ENCODE assay signal across 12 cellular contexts in genomic region chr2:190551928-190552327, GRCh38. TPM values are rescaled to one million over a fixed set of nuclear protein-coding genes. Genes with fewer than 3 reads are reported as not detected.
DNase-seq lines count a peak whose midpoint lies in the region; ATAC-seq, FAIRE-seq and TF ChIP-seq lines count a peak whose summit lies in the region.
"Had no signal": no experiment of that assay in that cellular context is flagged by ENCODE, and none has a peak within 500 bp of the region (broad histone marks: within the 10 kb centered on the region; RNA-seq: fewer than 3 reads in every experiment).

No MANE protein-coding gene starts in this region.

- H3K36me3 Mint-ChIP-seq in activated CD8-positive, alpha-beta T cell treated with anti-CD3 and anti-CD28 coated beads for 36 hours (ENCODE audit: low read depth): peaks cover 3% of the 10 kb centered on the region
- H3K36me3 Mint-ChIP-seq in activated CD8-positive, alpha-beta T cell treated with anti-CD3 and anti-CD28 coated beads, Interleukin-2, amount 10 ng/mL, durations not matched to agents 7 days and 5 days (ENCODE audit: low read depth): no peaks in the 10 kb centered on the region
- H3K36me3 Mint-ChIP-seq in naive thymus-derived CD4-positive, alpha-beta T cell: peaks cover 0 to 11% (median 5%) of the 10 kb centered on the region in 5 donors

- CTCF ChIA-PET in activated CD8-positive, alpha-beta T cell treated with anti-CD3 and anti-CD28 coated beads for 36 hours (lab: Charles Lee): interaction anchor here (0.9 kb wide), 1 partner anchor 264 kb away, joined by 3 read pairs; no protein-coding TSS in a partner anchor
- CTCF ChIA-PET in activated CD8-positive, alpha-beta T cell treated with anti-CD3 and anti-CD28 coated beads, Interleukin-2, amount 10 ng/mL, durations not matched to agents 7 days and 5 days (lab: Charles Lee): interaction anchor here (0.8 to 2.2 kb wide), 2 partner anchors 10 to 12 kb away, joined by 3 to 7 read pairs; no protein-coding TSS in a partner anchor
- CTCF ChIA-PET in naive thymus-derived CD4-positive, alpha-beta T cell (lab: Charles Lee): interaction anchor here (0.6 kb wide), 1 partner anchor 462 kb away, joined by 4 read pairs; no protein-coding TSS in a partner anchor

- no peaks in the 10 kb centered on the region for H3K9me3 ChIP-seq in naive thymus-derived CD4-positive, alpha-beta T cell (ENCODE audit: control insufficient read depth in 2 of 3, low read length in 3 of 3)
- H3K9me3 ChIP-seq: transverse colon had no signal

- peaks cover 13% of the 10 kb centered on the region for H3K4me1 Mint-ChIP-seq in activated CD8-positive, alpha-beta T cell treated with anti-CD3 and anti-CD28 coated beads for 36 hours (ENCODE audit: low read depth)
- peaks cover 9% of the 10 kb centered on the region for H3K4me1 Mint-ChIP-seq in activated CD8-positive, alpha-beta T cell treated with anti-CD3 and anti-CD28 coated beads, Interleukin-2, amount 10 ng/mL, durations not matched to agents 7 days and 5 days (ENCODE audit: low read depth)
- peaks cover 9 to 11% (median 10%) of the 10 kb centered on the region in 7 donors for H3K4me1 Mint-ChIP-seq in naive thymus-derived CD4-positive, alpha-beta T cell

- POLR2A ChIA-PET in activated CD8-positive, alpha-beta T cell treated with anti-CD3 and anti-CD28 coated beads for 36 hours (lab: Charles Lee): no interaction called here
- POLR2A ChIA-PET in activated CD8-positive, alpha-beta T cell treated with anti-CD3 and anti-CD28 coated beads, Interleukin-2, amount 10 ng/mL, durations not matched to agents 7 days and 5 days (lab: Charles Lee): no interaction called here
- POLR2A ChIA-PET in naive thymus-derived CD4-positive, alpha-beta T cell (lab: Charles Lee): interaction anchor here (0.7 kb wide), 1 partner anchor 17 kb away, joined by 3 read pairs; no protein-coding TSS in a partner anchor

- no peaks in the 10 kb centered on the region for H3K36me3 ChIP-seq in naive thymus-derived CD4-positive, alpha-beta T cell (ENCODE audit: control insufficient read depth in 2 of 3, insufficient read depth in 3 of 3, low read length in 3 of 3)
- H3K36me3 ChIP-seq: transverse colon had no signal

- peak; percentile 79 for ATAC-seq in activated CD8-positive, alpha-beta T cell treated with anti-CD3 and anti-CD28 coated beads for 36 hours
- no peak for ATAC-seq in activated CD8-positive, alpha-beta T cell treated with anti-CD3 and anti-CD28 coated beads, Interleukin-2, amount 10 ng/mL, durations not matched to agents 7 days and 5 days
- ATAC-seq in HG02938 (IDR thresholded peaks at IDR 0.05; ENCODE audit: unreplicated experiment): peak; percentile 76
- ATAC-seq in naive thymus-derived CD4-positive, alpha-beta T cell: peak; percentile 93
- no peak for ATAC-seq in HG02759 (IDR thresholded peaks at IDR 0.05; ENCODE audit: unreplicated experiment)

- peak; percentile 14 for DNase-seq in activated CD8-positive, alpha-beta T cell treated with anti-CD3 and anti-CD28 coated beads for 36 hours
- DNase-seq in activated CD8-positive, alpha-beta T cell treated with anti-CD3 and anti-CD28 coated beads, Interleukin-2, amount 10 ng/mL, durations not matched to agents 7 days and 5 days: no peak
- DNase-seq in SKM-1 treated with dmso at 0.1 percent for 144 hours (lab: John Stamatoyannopoulos, UW; ENCODE audit: unreplicated experiment) (peak; percentile 87), NCI-H2171 (lab: John Stamatoyannopoulos, UW) (no peak), GM12891 (ENCODE audit: insufficient read length, low spot score) (no peak)
- DNase-seq in naive thymus-derived CD4-positive, alpha-beta T cell: peak in 2 of 9 donors; percentile 19 to 37
- DNase-seq: activated CD4-positive, CD25-positive, alpha-beta regulatory T cell; NCI-H187; RPMI8226; transverse colon had no signal

- H3K4me3 Mint-ChIP-seq in activated CD8-positive, alpha-beta T cell treated with anti-CD3 and anti-CD28 coated beads for 36 hours: no peak overlapping the region
- H3K4me3 Mint-ChIP-seq in activated CD8-positive, alpha-beta T cell treated with anti-CD3 and anti-CD28 coated beads, Interleukin-2, amount 10 ng/mL, durations not matched to agents 7 days and 5 days: no peak overlapping the region
- peak overlapping the region in 7 of 10 donors; percentile 5 to 73 (median 21) for H3K4me3 Mint-ChIP-seq in naive thymus-derived CD4-positive, alpha-beta T cell

- H3K27me3 ChIP-seq in naive thymus-derived CD4-positive, alpha-beta T cell (ENCODE audit: control insufficient read depth in 2 of 2, insufficient read depth in 2 of 2, low read length in 2 of 2): no peaks in the 10 kb centered on the region
- H3K27me3 ChIP-seq: transverse colon had no signal

- no peak overlapping the region for H3K27ac Mint-ChIP-seq in activated CD8-positive, alpha-beta T cell treated with anti-CD3 and anti-CD28 coated beads for 36 hours
- no peak overlapping the region for H3K27ac Mint-ChIP-seq in activated CD8-positive, alpha-beta T cell treated with anti-CD3 and anti-CD28 coated beads, Interleukin-2, amount 10 ng/mL, durations not matched to agents 7 days and 5 days
- peak overlapping the region in 6 of 9 donors; percentile 38 to 90 (median 61) for H3K27ac Mint-ChIP-seq in naive thymus-derived CD4-positive, alpha-beta T cell

- intact Hi-C loops in activated CD8-positive, alpha-beta T cell treated with anti-CD3 and anti-CD28 coated beads for 36 hours (cut with micrococcal nuclease): no loop called here
- intact Hi-C loops in naive thymus-derived CD4-positive, alpha-beta T cell (cut with micrococcal nuclease): loop anchor here in 1 of 2 donors (5.0 kb wide), 1 partner anchor 465 kb away; no protein-coding TSS in a partner anchor

- H3K4me3 ChIP-seq in naive thymus-derived CD4-positive, alpha-beta T cell (ENCODE audit: low read length): no peak overlapping the region
- H3K4me3 ChIP-seq: transverse colon had no signal

- H3K27me3 Mint-ChIP-seq in activated CD8-positive, alpha-beta T cell treated with anti-CD3 and anti-CD28 coated beads for 36 hours: no peaks in the 10 kb centered on the region
- H3K27me3 Mint-ChIP-seq in activated CD8-positive, alpha-beta T cell treated with anti-CD3 and anti-CD28 coated beads, Interleukin-2, amount 10 ng/mL, durations not matched to agents 7 days and 5 days (ENCODE audit: low read depth): no peaks in the 10 kb centered on the region
- H3K27me3 Mint-ChIP-seq in naive thymus-derived CD4-positive, alpha-beta T cell: no peaks in the 10 kb centered on the region

- no peak for TF ChIP-seq POLR2A in GM12891 (IDR thresholded peaks at IDR 0.05; ENCODE audit: low read depth, low read length)

- FAIRE-seq in GM12891 (lab: Jason Lieb, UNC): no peak

- TF ChIP-seq CTCF in activated CD8-positive, alpha-beta T cell treated with anti-CD3 and anti-CD28 coated beads for 36 hours (IDR thresholded peaks at IDR 0.05): no peak

- no peaks in the 10 kb centered on the region for H3K9me3 Mint-ChIP-seq in activated CD8-positive, alpha-beta T cell treated with anti-CD3 and anti-CD28 coated beads for 36 hours
- peaks cover 4% of the 10 kb centered on the region for H3K9me3 Mint-ChIP-seq in activated CD8-positive, alpha-beta T cell treated with anti-CD3 and anti-CD28 coated beads, Interleukin-2, amount 10 ng/mL, durations not matched to agents 7 days and 5 days (ENCODE audit: insufficient read depth)
- peaks cover 0 to 7% (median 5%) of the 10 kb centered on the region in 11 donors for H3K9me3 Mint-ChIP-seq in naive thymus-derived CD4-positive, alpha-beta T cell

- H3K27ac ChIP-seq in naive thymus-derived CD4-positive, alpha-beta T cell (ENCODE audit: low read depth, low read length): no peak overlapping the region
- H3K27ac ChIP-seq: transverse colon had no signal

- H3K4me1 ChIP-seq in naive thymus-derived CD4-positive, alpha-beta T cell (ENCODE audit: control insufficient read depth in 2 of 2, insufficient read depth in 2 of 2, low read length in 2 of 2): no peaks in the 10 kb centered on the region

TF ChIP-seq in GM12891, 5 proteins besides CTCF, POLR2A, EP300 and RAD21:
- no peak for TF ChIP-seq POLR2AphosphoS5 (IDR thresholded peaks at IDR 0.05; ENCODE audit: low read depth, low read length)
TF ChIP-seq in GM12891: peak in this region for 0.

RNA-seq across cellular contexts. Expression of gene NEMP2, which starts 17.4 kb away (rescaled TPM):
- 10 to 100 TPM; 17.2 to 19.5 TPM for total RNA-seq in activated CD8-positive, alpha-beta T cell treated with anti-CD3 and anti-CD28 coated beads for 36 hours
- total RNA-seq in activated CD8-positive, alpha-beta T cell treated with anti-CD3 and anti-CD28 coated beads, Interleukin-2, amount 10 ng/mL, durations not matched to agents 7 days and 5 days: 10 to 100 TPM; 18.4 to 23.2 TPM
- 10 to 100 TPM; 11.1 to 30.8 (median 18.4) TPM for total RNA-seq in naive thymus-derived CD4-positive, alpha-beta T cell
- 10 to 100 TPM; 10.0 to 13.4 TPM for polyA plus RNA-seq in naive thymus-derived CD4-positive, alpha-beta T cell
- 4.1 TPM for polyA plus RNA-seq in GM12891 (2012; ENCODE audit: low read depth, missing spikeins)

Comparison
In these comparisons a context has a peak if more than half of its experiments do, and no peak if none do; other contexts are left out.
1. ATAC-seq: peak in activated CD8-positive, alpha-beta T cell treated with anti-CD3 and anti-CD28 coated beads for 36 hours (single experiment), HG02938 (single experiment) and naive thymus-derived CD4-positive, alpha-beta T cell (single experiment); none in activated CD8-positive, alpha-beta T cell treated with anti-CD3 and anti-CD28 coated beads, Interleukin-2, amount 10 ng/mL, durations not matched to agents 7 days and 5 days (single experiment) and HG02759 (single experiment).
2. DNase-seq: peak in activated CD8-positive, alpha-beta T cell treated with anti-CD3 and anti-CD28 coated beads for 36 hours (single experiment) and SKM-1 treated with dmso at 0.1 percent for 144 hours (single experiment); none in activated CD8-positive, alpha-beta T cell treated with anti-CD3 and anti-CD28 coated beads, Interleukin-2, amount 10 ng/mL, durations not matched to agents 7 days and 5 days (single experiment), NCI-H2171 (single experiment) and GM12891 (single experiment).
3. H3K27ac Mint-ChIP-seq: peak in naive thymus-derived CD4-positive, alpha-beta T cell (6 of 9); none in activated CD8-positive, alpha-beta T cell treated with anti-CD3 and anti-CD28 coated beads for 36 hours (single experiment) and activated CD8-positive, alpha-beta T cell treated with anti-CD3 and anti-CD28 coated beads, Interleukin-2, amount 10 ng/mL, durations not matched to agents 7 days and 5 days (single experiment).
4. H3K4me3 Mint-ChIP-seq: peak in naive thymus-derived CD4-positive, alpha-beta T cell (7 of 10); none in activated CD8-positive, alpha-beta T cell treated with anti-CD3 and anti-CD28 coated beads for 36 hours (single experiment) and activated CD8-positive, alpha-beta T cell treated with anti-CD3 and anti-CD28 coated beads, Interleukin-2, amount 10 ng/mL, durations not matched to agents 7 days and 5 days (single experiment).